8 cellular contexts compared by ENCODE assay signal in genomic region chr7:129612112-129613015, GRCh38. TPM values are rescaled to one million over a fixed set of nuclear protein-coding genes. Genes with fewer than 3 reads are reported as not detected.
DNase-seq lines count a peak whose midpoint lies in the region; ATAC-seq lines count a peak whose summit lies in the region.

No MANE protein-coding gene starts in this region.

- H3K18ac ChIP-seq in mesendoderm (ENCODE audit: low read length), result peak overlapping the region; percentile 99

- no peaks in the 10 kb centered on the region for H3K9me3 ChIP-seq in effector memory CD4-positive, alpha-beta T cell (ENCODE audit: control insufficient read depth, low read length)

- H3K4me2 ChIP-seq in mesendoderm (ENCODE audit: low read length), result peak overlapping the region; percentile 76

- DNase-seq in GM03348 (ENCODE audit: low spot score), result peak; percentile 45
- DNase-seq in NCI-H1694 treated with DMSO at 0.1 percent for 48 hours (lab: John Stamatoyannopoulos, UW), result peak; percentile 33
- DNase-seq in activated CD4-positive, alpha-beta T cell treated with anti-CD3 and anti-CD28 coated beads, Interleukin-2, amount 50 U/mL, for 48 hours, result peak; percentile 26 to 40
- DNase-seq in effector memory CD4-positive, alpha-beta T cell, result peak in 2 of 3 donors; percentile 11 to 27
- DNase-seq in mesendoderm, result peak; percentile 47
- peak; percentile 51 for DNase-seq in stimulated activated naive CD8-positive, alpha-beta T cell treated with anti-CD3 and anti-CD28 coated beads, Interleukin-15, Interleukin-2, amounts not matched to agents 100 U/mL and 50 U/mL, for 24 hours

- H3K79me2 ChIP-seq in mesendoderm (ENCODE audit: control insufficient read depth, insufficient read depth, low read length), result peaks cover 40% of the 10 kb centered on the region

- H3K4ac ChIP-seq in mesendoderm (ENCODE audit: low read depth, low read length), result peak overlapping the region; percentile 95

- no peaks in the 10 kb centered on the region for H3K36me3 ChIP-seq in effector memory CD4-positive, alpha-beta T cell (ENCODE audit: control insufficient read depth, insufficient read depth, low read length)
- H3K36me3 ChIP-seq in mesendoderm (ENCODE audit: control insufficient read depth, insufficient read depth, low read length), result no peaks in the 10 kb centered on the region

- H3K4me1 ChIP-seq in effector memory CD4-positive, alpha-beta T cell (ENCODE audit: control insufficient read depth, insufficient read depth, low read length, poor library complexity, severe bottlenecking), result peaks cover 8% of the 10 kb centered on the region
- H3K4me1 ChIP-seq in mesendoderm (ENCODE audit: control insufficient read depth, low read depth, low read length), result peaks cover 6% of the 10 kb centered on the region

- H3K79me1 ChIP-seq in mesendoderm (ENCODE audit: low read length), result peaks cover 14% of the 10 kb centered on the region

- H4K5ac ChIP-seq in mesendoderm (ENCODE audit: low read length), result no peak overlapping the region

- H3K27ac ChIP-seq in effector memory CD4-positive, alpha-beta T cell (ENCODE audit: insufficient read depth, low read length, poor library complexity, severe bottlenecking), result peak overlapping the region; percentile 73
- H3K27ac ChIP-seq in mesendoderm (ENCODE audit: low read depth, low read length), result peak overlapping the region; percentile 97

- H3K56ac ChIP-seq in mesendoderm (ENCODE audit: low read length), result peak overlapping the region; percentile 96

- H2AK5ac ChIP-seq in mesendoderm (ENCODE audit: low read length), result no peak overlapping the region

- no peak overlapping the region for H3K23ac ChIP-seq in mesendoderm (ENCODE audit: low read length)

- peak overlapping the region; percentile 84 for H3K4me3 ChIP-seq in effector memory CD4-positive, alpha-beta T cell (ENCODE audit: insufficient read depth, low read depth, low read length, poor library complexity, severe bottlenecking)
- peak overlapping the region; percentile 59 for H3K4me3 ChIP-seq in mesendoderm (ENCODE audit: low read length)

- no peak overlapping the region for H2BK15ac ChIP-seq in mesendoderm (replicated peaks; ENCODE audit: low read depth)

- H2BK5ac ChIP-seq in mesendoderm (ENCODE audit: low read length), result no peak overlapping the region

- no CpG with 5 or more reads among the region's 64 CpGs for WGBS in mesendoderm (ENCODE audit: extremely low coverage, insufficient coverage, low lambda C conversion rate)

- ATAC-seq in HG02571 (IDR thresholded peaks at IDR 0.05; ENCODE audit: unreplicated experiment), result peak; percentile 22
- peak; percentile 2 for ATAC-seq in stimulated activated naive CD8-positive, alpha-beta T cell treated with anti-CD3 and anti-CD28 coated beads, Interleukin-15, Interleukin-2, amounts not matched to agents 100 U/mL and 50 U/mL, for 24 hours
- ATAC-seq in GM21381 (IDR thresholded peaks at IDR 0.05; ENCODE audit: unreplicated experiment), result no peak

- no peaks in the 10 kb centered on the region for H3K27me3 ChIP-seq in effector memory CD4-positive, alpha-beta T cell (replicated peaks; ENCODE audit: control insufficient read depth, insufficient read depth, low read length, poor library complexity, severe bottlenecking)
- no peaks in the 10 kb centered on the region for H3K27me3 ChIP-seq in mesendoderm (ENCODE audit: insufficient read depth, low read length, poor library complexity)

- peak overlapping the region; percentile 29 for H2BK120ac ChIP-seq in mesendoderm (ENCODE audit: low read depth, low read length)

- H4K8ac ChIP-seq in mesendoderm (ENCODE audit: low read depth, low read length), result no peak overlapping the region

- peak overlapping the region; percentile 79 for H3K9ac ChIP-seq in mesendoderm (ENCODE audit: low read length)

RNA-seq across cellular contexts. Expression of gene NRF1, which starts 0.8 kb away (rescaled TPM):
- polyA plus RNA-seq in mesendoderm (2013, experiment 1 of 2), result 14.2 TPM
- polyA plus RNA-seq in mesendoderm (2013, experiment 2 of 2), result 15.0 TPM
